8 cellular contexts compared by ENCODE assay signal in genomic region chr19:16660763-16661479, GRCh38. TPM values are rescaled to one million over a fixed set of nuclear protein-coding genes. Genes with fewer than 3 reads are reported as not detected.
DNase-seq lines count a peak whose midpoint lies in the region; ATAC-seq, FAIRE-seq and TF ChIP-seq lines count a peak whose summit lies in the region.

TSS of gene TMEM38A (plus strand) at chr19:16661139. CDS start at chr19:16661218, 79 bp downstream.

- H3K36me3 Mint-ChIP-seq in naive thymus-derived CD4-positive, alpha-beta T cell, result peaks cover 0 to 22% (median 10%) of the 10 kb centered on the region in 5 donors

- H3K36me3 ChIP-seq in MG63, result peaks cover 35% of the 10 kb centered on the region
- peaks cover 4 to 9% of the 10 kb centered on the region in 2 donors for H3K36me3 ChIP-seq in esophagus (ENCODE audit: control insufficient read depth in 2 of 2, insufficient read depth in 2 of 2, low read length in 1 of 2)
- peaks cover 0 to 32% (median 0%) of the 10 kb centered on the region in 3 experiments for H3K36me3 ChIP-seq in naive thymus-derived CD4-positive, alpha-beta T cell (ENCODE audit: control insufficient read depth in 2 of 3, insufficient read depth in 3 of 3, low read length in 3 of 3)
- peaks cover 0 to 15% of the 10 kb centered on the region in 2 donors for H3K36me3 ChIP-seq in thyroid gland

- no peak for TF ChIP-seq EP300 in A549 (IDR thresholded peaks at IDR 0.05)

- no peaks in the 10 kb centered on the region for H3K9me3 ChIP-seq in A549
- H3K9me3 ChIP-seq in MG63, result no peaks in the 10 kb centered on the region
- H3K9me3 ChIP-seq in esophagus (ENCODE audit: control insufficient read depth in 2 of 2, insufficient read depth in 1 of 2, low read depth in 1 of 2, low read length in 1 of 2), result no peaks in the 10 kb centered on the region
- no peaks in the 10 kb centered on the region for H3K9me3 ChIP-seq in naive thymus-derived CD4-positive, alpha-beta T cell (ENCODE audit: control insufficient read depth in 2 of 3, low read length in 3 of 3)
- H3K9me3 ChIP-seq in thyroid gland, result no peaks in the 10 kb centered on the region

- peak; percentile 40 to 56 for ATAC-seq in A549
- ATAC-seq in GM18873 (IDR thresholded peaks at IDR 0.05; ENCODE audit: low FRiP score, unreplicated experiment), result peak; percentile 9
- ATAC-seq in naive thymus-derived CD4-positive, alpha-beta T cell, result no peak

- TF ChIP-seq RAD21 in A549 (conservative IDR thresholded peaks at IDR 0.05 in 1 of 2, IDR thresholded peaks at IDR 0.05 in 1 of 2), result no peak

- TF ChIP-seq POLR2A in A549 (IDR thresholded peaks at IDR 0.05; ENCODE audit: low read length) (peak; percentile 52), thyroid gland (IDR thresholded peaks at IDR 0.05) (peak in 1 of 2 donors; percentile 45)

- peak within 1 kb of the TSS; percentile 96 to 99 (median 98) for H3K27ac Mint-ChIP-seq in naive thymus-derived CD4-positive, alpha-beta T cell

- no peak for FAIRE-seq in A549 (lab: Jason Lieb, UNC)

- WGBS in A549 (ENCODE audit: missing lambda C conversion rate), result 7% methylated on average over 4 of the region's 76 CpGs
- WGBS in esophagus, 2 donors, result 0 to 1% methylated on average over 58 to 76 of the region's 76 CpGs
- WGBS in thyroid gland, 2 donors, result 1 to 2% methylated on average over 12 to 17 of the region's 76 CpGs

- POLR2A ChIA-PET in A549 (lab: Yijun Ruan, JAX), result interaction anchor here (0.9 to 1.5 kb wide), 6 partner anchors 11 to 554 kb away, joined by 3 to 5 read pairs (median 4); partner anchors contain the start of genes MED26, NWD1 and USE1
- POLR2A ChIA-PET in naive thymus-derived CD4-positive, alpha-beta T cell (lab: Charles Lee), result interaction anchor here (0.6 to 4.1 kb wide), 11 partner anchors 9 to 606 kb away, joined by 3 to 40 read pairs (median 4); partner anchors contain the start of genes BABAM1, KLF2 and MED26

- H3K4me1 ChIP-seq in A549 (peaks cover 7% of the 10 kb centered on the region; the same call in 2 of the 3 replicates), esophagus (ENCODE audit: control insufficient read depth in 2 of 2, insufficient read depth in 2 of 2, low read length in 1 of 2) (peaks cover 10 to 16% of the 10 kb centered on the region in 2 donors), thyroid gland (peaks cover 15 to 23% of the 10 kb centered on the region in 2 donors)
- H3K4me1 ChIP-seq in naive thymus-derived CD4-positive, alpha-beta T cell (ENCODE audit: control insufficient read depth in 2 of 2, insufficient read depth in 2 of 2, low read length in 2 of 2), result peaks cover 19 to 30% of the 10 kb centered on the region in 2 donors

- peaks cover 3% of the 10 kb centered on the region; the same call in 1 of the 2 replicates for H3K27me3 ChIP-seq in MG63
- no peaks in the 10 kb centered on the region for H3K27me3 ChIP-seq in esophagus (ENCODE audit: control insufficient read depth in 1 of 2, insufficient read depth in 2 of 2, low read length in 2 of 2)
- H3K27me3 ChIP-seq in naive thymus-derived CD4-positive, alpha-beta T cell (ENCODE audit: control insufficient read depth in 2 of 2, insufficient read depth in 2 of 2, low read length in 2 of 2), result no peaks in the 10 kb centered on the region
- no peaks in the 10 kb centered on the region for H3K27me3 ChIP-seq in thyroid gland

- no peaks in the 10 kb centered on the region for H3K9me3 Mint-ChIP-seq in naive thymus-derived CD4-positive, alpha-beta T cell

- H3K4me1 Mint-ChIP-seq in naive thymus-derived CD4-positive, alpha-beta T cell, result peaks cover 22 to 51% (median 41%) of the 10 kb centered on the region in 7 donors

- peak within 1 kb of the TSS; percentile 71 for H3K4me3 ChIP-seq in A549
- peak within 1 kb of the TSS; percentile 100 for H3K4me3 ChIP-seq in MG63
- H3K4me3 ChIP-seq in esophagus (ENCODE audit: low read depth in 1 of 2, low read length in 2 of 2), result peak within 1 kb of the TSS; percentile 82 to 94
- peak within 1 kb of the TSS; percentile 74 for H3K4me3 ChIP-seq in naive thymus-derived CD4-positive, alpha-beta T cell (ENCODE audit: low read length)
- peak within 1 kb of the TSS; percentile 63 to 81 (median 78) for H3K4me3 ChIP-seq in thyroid gland (replicated peaks in 1 of 3)

- peak within 1 kb of the TSS; percentile 99 for H3K4me2 ChIP-seq in A549

- peaks cover 0 to 24% (median 0%) of the 10 kb centered on the region in 5 donors for H3K27me3 Mint-ChIP-seq in naive thymus-derived CD4-positive, alpha-beta T cell

- peak within 1 kb of the TSS; percentile 97 to 99 for H3K27ac ChIP-seq in A549
- peak within 1 kb of the TSS; percentile 87 to 98 for H3K27ac ChIP-seq in esophagus (ENCODE audit: low read depth in 2 of 2, low read length in 1 of 2)
- H3K27ac ChIP-seq in naive thymus-derived CD4-positive, alpha-beta T cell (ENCODE audit: low read depth, low read length), result peak within 1 kb of the TSS; percentile 91
- H3K27ac ChIP-seq in thyroid gland, result peak within 1 kb of the TSS; percentile 68 to 92 (median 79)

- DNase-seq in A549 (ENCODE audit: low read depth in 1 of 2, low spot score in 1 of 2), result no peak
- DNase-seq in MG63, result peak; percentile 49
- DNase-seq in activated T-cell treated with anti-CD3 and anti-CD28 coated beads for 24 hours (ENCODE audit: low read depth), result peak; percentile 5
- DNase-seq in naive thymus-derived CD4-positive, alpha-beta T cell, result peak in 8 of 9 donors; percentile 21 to 74 (median 26)
- peak; percentile 59 to 61 for DNase-seq in thyroid gland
- no peak for DNase-seq in NCI-H524 treated with DMSO at 0.1 percent for 48 hours (lab: John Stamatoyannopoulos, UW)

- no peak for TF ChIP-seq CTCF in A549 (IDR thresholded peaks at IDR 0.05)
- TF ChIP-seq CTCF in thyroid gland (IDR thresholded peaks at IDR 0.05), result no peak

- intact Hi-C loops in naive thymus-derived CD4-positive, alpha-beta T cell (cut with micrococcal nuclease), result loop anchor here (1.0 kb wide), 10 partner anchors 33 to 550 kb away; partner anchors contain the start of genes C19orf44 (in 2 of the 2), CALR3 (in 2 of the 2), CHERP (in 2 of the 2) and MED26 (in 2 of the 2)
- intact Hi-C loops in thyroid gland (cut with DNase I), result no loop called here

- CTCF ChIA-PET in A549 (lab: Yijun Ruan, JAX), result interaction anchor here (0.7 kb wide), 1 partner anchor 623 kb away, joined by 3 read pairs; no protein-coding TSS in a partner anchor
- CTCF ChIA-PET in naive thymus-derived CD4-positive, alpha-beta T cell (lab: Charles Lee), result interaction anchor here (0.5 kb wide), 1 partner anchor 167 kb away, joined by 3 read pairs; no protein-coding TSS in a partner anchor

- peak within 1 kb of the TSS; percentile 88 to 100 (median 98) for H3K4me3 Mint-ChIP-seq in naive thymus-derived CD4-positive, alpha-beta T cell

TF ChIP-seq in A549, 52 proteins besides CTCF, POLR2A, EP300 and RAD21:
- TF ChIP-seq, protein P1, sequence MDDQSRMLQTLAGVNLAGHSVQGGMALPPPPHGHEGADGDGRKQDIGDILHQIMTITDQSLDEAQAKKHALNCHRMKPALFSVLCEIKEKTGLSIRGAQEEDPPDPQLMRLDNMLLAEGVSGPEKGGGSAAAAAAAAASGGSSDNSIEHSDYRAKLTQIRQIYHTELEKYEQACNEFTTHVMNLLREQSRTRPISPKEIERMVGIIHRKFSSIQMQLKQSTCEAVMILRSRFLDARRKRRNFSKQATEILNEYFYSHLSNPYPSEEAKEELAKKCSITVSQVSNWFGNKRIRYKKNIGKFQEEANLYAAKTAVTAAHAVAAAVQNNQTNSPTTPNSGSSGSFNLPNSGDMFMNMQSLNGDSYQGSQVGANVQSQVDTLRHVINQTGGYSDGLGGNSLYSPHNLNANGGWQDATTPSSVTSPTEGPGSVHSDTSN (IDR thresholded peaks at IDR 0.05), result no peak
- peak; percentile 31; the same call in 1 of the 2 replicates for TF ChIP-seq PHF8 (IDR thresholded peaks at IDR 0.05; ENCODE audit: borderline replicate concordance, low read depth)

RNA-seq across cellular contexts. Expression of gene TMEM38A, which starts in this region (rescaled TPM):
- 1.2 and 1.8 TPM in 2 replicates for polyA plus RNA-seq in A549 (2011; rRNA removed)
- 0.90 and 1.1 TPM in 2 replicates for polyA plus RNA-seq in A549 (2012; cell fraction: cytosol; rRNA removed)
- 0.69 and 0.74 TPM in 2 replicates for polyA plus RNA-seq in A549 (2012; cell fraction: nucleus; rRNA removed)
- polyA plus RNA-seq in A549 (2017; fragmentation: RNase III; extraction: RNeasy Plus Mini Kit Qiagen cat#74134 plus additional on column Dnase treatment), result 1.1 to 2.1 TPM (median 1.5 TPM) in 3 replicates
- polyA minus RNA-seq in A549 (2011; rRNA and poly(A)+ RNA removed), result 0.78 and 2.6 TPM in 2 replicates
- 0.59 and 1.8 TPM in 2 replicates for total RNA-seq in MG63 (2014; rRNA removed; shearing (Covaris generic); ENCODE audit: low replicate concordance)
- 1 to 10 TPM; 1.3 to 2.6 TPM for polyA plus RNA-seq in esophagus
- total RNA-seq in naive thymus-derived CD4-positive, alpha-beta T cell, result 1 to 10 TPM in 1 of 5 experiments, under 1 TPM in 4; 0.53 to 1.4 (median 0.76) TPM
- under 1 TPM; 0.27 to 0.36 TPM for polyA plus RNA-seq in naive thymus-derived CD4-positive, alpha-beta T cell
- 1 to 10 TPM; 3.2 to 7.8 (median 5.6) TPM for total RNA-seq in thyroid gland

Comparison
In these comparisons a context has a peak if more than half of its experiments do, and no peak if none do; other contexts are left out.
1. DNase-seq: peak in MG63 (single experiment), activated T-cell treated with anti-CD3 and anti-CD28 coated beads for 24 hours (single experiment), naive thymus-derived CD4-positive, alpha-beta T cell (8 of 9) and thyroid gland (2 of 2); none in A549 (0 of 2) and NCI-H524 treated with DMSO at 0.1 percent for 48 hours (single experiment).
2. Peak in every context shown above with its lines, with median percentiles within 50 percentile points of each other: H3K27ac ChIP-seq and H3K4me3 ChIP-seq.